In genomic region chr2:118010470-118010869, GRCh38 we compare ENCODE assay signal across 16 cellular contexts.
"Had no signal": no experiment of that assay in that cellular context is flagged by ENCODE, and none has a peak within 500 bp of the region (broad histone marks: within the 10 kb centered on the region; RNA-seq: fewer than 3 reads in every experiment).

No MANE protein-coding gene starts in this region.

- H3K27me3 Mint-ChIP-seq: activated CD4-positive, alpha-beta memory T cell treated with anti-CD3 and anti-CD28 coated beads for 36 hours; activated CD8-positive, alpha-beta memory T cell treated with anti-CD3 and anti-CD28 coated beads, Interleukin-2, amount 10 ng/mL, durations not matched to agents 7 days and 5 days had no signal

- H3K4me3 ChIP-seq: lower lobe of right lung, ovary, SK-N-MC, transverse colon had no signal

- DNase-seq: activated CD4-positive, alpha-beta memory T cell treated with anti-CD3 and anti-CD28 coated beads for 36 hours; activated CD8-positive, alpha-beta memory T cell treated with anti-CD3 and anti-CD28 coated beads, Interleukin-2, amount 10 ng/mL, durations not matched to agents 7 days and 5 days; activated gamma-delta T cell treated with Interleukin-2 at 50 U/mL for 16 hours; activated T-cell treated with anti-CD3 and anti-CD28 coated beads, Interleukin-2, amount 50 U/mL, for 72 hours; foreskin fibroblast; glutamatergic neuron; hypothalamus; lower lobe of right lung; ovary; stimulated activated naive CD8-positive, alpha-beta T cell treated with anti-CD3 and anti-CD28 coated beads, Interleukin-15, Interleukin-2, amounts not matched to agents 100 U/mL and 50 U/mL, for 24 hours; T-helper 9 cell; transverse colon; WERI-Rb-1 had no signal

- H3K27ac Mint-ChIP-seq: activated CD4-positive, alpha-beta memory T cell treated with anti-CD3 and anti-CD28 coated beads for 36 hours; activated CD8-positive, alpha-beta memory T cell treated with anti-CD3 and anti-CD28 coated beads, Interleukin-2, amount 10 ng/mL, durations not matched to agents 7 days and 5 days; activated T-cell treated with anti-CD3 and anti-CD28 coated beads, Interleukin-2, amount 50 U/mL, for 72 hours; mesothelial cell of epicardium had no signal

- H3K4me3 Mint-ChIP-seq: activated CD4-positive, alpha-beta memory T cell treated with anti-CD3 and anti-CD28 coated beads for 36 hours; activated CD8-positive, alpha-beta memory T cell treated with anti-CD3 and anti-CD28 coated beads, Interleukin-2, amount 10 ng/mL, durations not matched to agents 7 days and 5 days; activated T-cell treated with anti-CD3 and anti-CD28 coated beads, Interleukin-2, amount 50 U/mL, for 72 hours; mesothelial cell of epicardium had no signal

- H3K36me3 ChIP-seq: ovary had no signal

- H3K27me3 ChIP-seq: ovary, transverse colon had no signal

- H3K9me3 ChIP-seq: lower lobe of right lung, ovary, transverse colon had no signal

- H3K27ac ChIP-seq: lower lobe of right lung, ovary, SK-N-MC, transverse colon, WERI-Rb-1 had no signal

- ATAC-seq: activated CD8-positive, alpha-beta memory T cell treated with anti-CD3 and anti-CD28 coated beads, Interleukin-2, amount 10 ng/mL, durations not matched to agents 7 days and 5 days; activated T-cell treated with anti-CD3 and anti-CD28 coated beads, Interleukin-2, amount 50 U/mL, for 72 hours; lower lobe of right lung; sciatic nerve; stimulated activated naive CD8-positive, alpha-beta T cell treated with anti-CD3 and anti-CD28 coated beads, Interleukin-15, Interleukin-2, amounts not matched to agents 100 U/mL and 50 U/mL, for 24 hours had no signal

- H3K9me3 Mint-ChIP-seq: activated CD4-positive, alpha-beta memory T cell treated with anti-CD3 and anti-CD28 coated beads for 36 hours; activated T-cell treated with anti-CD3 and anti-CD28 coated beads, Interleukin-2, amount 50 U/mL, for 72 hours; mesothelial cell of epicardium had no signal
